Comparison of ENCODE assay signal across 8 cellular contexts in the genomic region with DNA sequence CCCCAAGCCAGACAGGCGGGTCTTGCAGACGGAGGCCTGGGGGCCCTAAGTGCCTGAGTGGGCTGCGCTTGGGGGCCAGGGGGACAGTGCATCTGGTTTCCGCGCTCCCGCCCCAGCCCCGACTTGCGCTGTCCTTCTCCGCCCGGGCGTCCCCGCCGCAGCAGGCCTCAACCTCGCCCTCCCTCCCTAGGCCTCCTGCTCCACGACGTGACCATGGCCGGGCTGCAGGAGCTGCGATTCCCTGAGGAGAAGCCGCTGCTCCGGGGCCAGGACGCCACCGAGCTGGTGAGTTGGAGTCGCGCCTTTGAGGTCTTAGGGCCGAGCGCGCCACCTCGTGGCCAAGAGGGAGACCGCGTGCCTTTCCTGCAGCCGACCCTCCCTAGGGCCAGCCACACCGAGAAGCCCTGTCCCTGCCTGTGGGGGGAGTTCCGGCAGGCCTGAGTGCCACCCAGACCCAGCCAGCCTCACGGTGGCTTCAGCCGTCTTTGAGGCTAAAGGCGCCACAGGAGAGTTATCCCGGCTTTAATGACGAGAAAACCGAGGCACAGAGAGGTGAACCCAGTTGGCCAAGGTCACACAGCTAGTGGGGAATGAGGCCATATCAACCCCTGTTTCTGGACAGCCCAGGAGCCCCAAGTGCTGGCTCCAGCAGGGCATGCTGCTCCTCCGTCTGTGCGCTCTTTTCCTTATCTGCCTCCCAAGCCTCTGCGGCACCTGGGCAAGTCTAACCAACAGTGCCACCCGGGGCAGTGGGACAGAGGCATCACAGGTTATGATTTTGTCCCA. TPM values are rescaled to one million over a fixed set of nuclear protein-coding genes. Genes with fewer than 3 reads are reported as not detected.
DNase-seq lines count a peak whose midpoint lies in the region; ATAC-seq, FAIRE-seq and TF ChIP-seq lines count a peak whose summit lies in the region.

No MANE protein-coding gene starts in this region.

- CTCF ChIA-PET in HepG2 (lab: Yijun Ruan, JAX; ENCODE audit: low intra/inter-chr PET ratio, low total read pairs): interaction anchor here (0.7 to 5.0 kb wide), 5 partner anchors 52 to 188 kb away, joined by 3 to 66 read pairs (median 12); no protein-coding TSS in a partner anchor

- intact Hi-C loops in HepG2 (cut with micrococcal nuclease; ENCODE audit: unreplicated experiment): loop anchor here (1.0 to 5.0 kb wide), 4 partner anchors 52 to 465 kb away; no protein-coding TSS in a partner anchor

- peak overlapping the region; percentile 38 for H3K4me2 ChIP-seq in HepG2 (ENCODE audit: low read depth, low read length)

- DNase-seq in NCI-H2196 (lab: John Stamatoyannopoulos, UW; ENCODE audit: unreplicated experiment) (peak; percentile 78), cerebellar cortex (ENCODE audit: low spot score) (peak; percentile 88), HepG2 (ENCODE audit: low spot score) (peak; percentile 71)
- DNase-seq in activated CD4-positive, alpha-beta T cell treated with anti-CD3 and anti-CD28 coated beads for 24 hours (ENCODE audit: low read depth in 2 of 2): peak; percentile 66 to 67
- DNase-seq in stimulated activated CD4-positive, alpha-beta T cell treated with anti-CD3 and anti-CD28 coated beads, Interleukin-4, amount 100 ng/mL, for 1 hour: peak; percentile 77

- peak; percentile 100 for TF ChIP-seq CTCF in HepG2 (CRISPR knock-in tag; IDR thresholded peaks at IDR 0.05)

- H3K9me3 ChIP-seq in HepG2 (ENCODE audit: low read length): no peaks in the 10 kb centered on the region

- H3K9ac ChIP-seq in HepG2 (ENCODE audit: insufficient read depth, low read depth, low read length): no peak overlapping the region

- FAIRE-seq in G401.6 (lab: Jason Lieb, UNC): peak; percentile 48
- FAIRE-seq in HepG2 (lab: Jason Lieb, UNC): peak; percentile 87

- H4K20me1 ChIP-seq in HepG2 (ENCODE audit: insufficient read depth, low read length): peaks cover 3% of the 10 kb centered on the region; the same call in 1 of the 2 replicates

- TF ChIP-seq RAD21 in HepG2 (CRISPR knock-in tag; IDR thresholded peaks at IDR 0.05): peak; percentile 99

- H3K27ac ChIP-seq in HepG2 (ENCODE audit: extremely low read length, insufficient read depth, low read length): no peak overlapping the region

- H3K79me2 ChIP-seq in HepG2 (ENCODE audit: insufficient read depth, low read length): no peaks in the 10 kb centered on the region

- TF ChIP-seq EP300 in HepG2 (IDR thresholded peaks at IDR 0.05; ENCODE audit: low read depth in 2 of 2, low read length in 2 of 2) (no peak), HepG2 (CRISPR knock-in tag; IDR thresholded peaks at IDR 0.05; ENCODE audit: borderline replicate concordance) (no peak; the same call in 1 of the 2 replicates)

- H3K4me1 ChIP-seq in HepG2 (ENCODE audit: insufficient read depth, low read length): no peaks in the 10 kb centered on the region

- H3K36me3 ChIP-seq in HepG2 (replicated peaks in 1 of 2; ENCODE audit: control insufficient read depth in 1 of 2, insufficient read depth in 2 of 2, low read length in 2 of 2): no peaks in the 10 kb centered on the region

- ATAC-seq in HG02798 (IDR thresholded peaks at IDR 0.05; ENCODE audit: poor library complexity, unreplicated experiment) (peak; percentile 84), HepG2 (peak; percentile 95), GM18870 (IDR thresholded peaks at IDR 0.05; ENCODE audit: unreplicated experiment) (no peak)

- POLR2A ChIA-PET in HepG2 (lab: Yijun Ruan, JAX): interaction anchor here (1.1 kb wide), 1 partner anchor 151 kb away, joined by 4 read pairs; no protein-coding TSS in a partner anchor

- no TSS peak for BruUV-seq in HepG2 (replicated peaks; lab: Mats Ljungman, UMichigan)

- no peak overlapping the region for H2AFZ ChIP-seq in HepG2 (ENCODE audit: low read length)

- no peak for TF ChIP-seq POLR2A in HepG2 (IDR thresholded peaks at IDR 0.05; ENCODE audit: insufficient read depth in 1 of 2, low read depth in 2 of 2, low read length in 2 of 2)

- no peak overlapping the region for H3K4me3 ChIP-seq in HepG2 (replicated peaks in 1 of 3; ENCODE audit: insufficient read depth in 1 of 3, low read depth in 2 of 3, low read length in 3 of 3)

- in situ Hi-C loops in HepG2 (cut with HindIII; ENCODE audit: extremely low pct_ligation_motif_present, low pct_unique_long_range_greater_than_20kb): loop anchor here (5.0 kb wide), 1 partner anchor 150 kb away; no protein-coding TSS in a partner anchor

- H3K27me3 ChIP-seq in HepG2 (ENCODE audit: control insufficient read depth in 1 of 2, insufficient read depth in 2 of 2, low read length in 2 of 2): peaks cover 2 to 14% of the 10 kb centered on the region in 2 experiments; a peak in 3 of 5 replicates

- 23% methylated on average over 33 of the region's 43 CpGs for WGBS in HepG2 (ENCODE audit: low lambda C conversion rate)

TF ChIP-seq in HepG2, 621 proteins besides CTCF, POLR2A, EP300 and RAD21 (continues in another document):
- no peak for TF ChIP-seq HIC2 (CRISPR knock-in tag; IDR thresholded peaks at IDR 0.05; ENCODE audit: low read depth)
- no peak for TF ChIP-seq ZNF619 (CRISPR knock-in tag; IDR thresholded peaks at IDR 0.05)
- peak; percentile 77; the same call in 1 of the 2 replicates for TF ChIP-seq ZBTB38 (CRISPR knock-in tag; IDR thresholded peaks at IDR 0.05)
- TF ChIP-seq RARA (CRISPR knock-in tag; IDR thresholded peaks at IDR 0.05): no peak
- no peak for TF ChIP-seq HMG20B (CRISPR knock-in tag; conservative IDR thresholded peaks at IDR 0.05)
- TF ChIP-seq TRIM24 (CRISPR knock-in tag; IDR thresholded peaks at IDR 0.05): no peak
- TF ChIP-seq ZNF879 (CRISPR knock-in tag; IDR thresholded peaks at IDR 0.05): no peak
- peak; percentile 73; the same call in 1 of the 2 replicates for TF ChIP-seq ZNF501 (CRISPR knock-in tag; IDR thresholded peaks at IDR 0.05)

RNA-seq across cellular contexts. Expression of gene NDRG4, which starts 12.2 kb away (rescaled TPM):
- total RNA-seq in HepG2 (2016; rRNA removed; fragmentation: Illumina TruSeq; extraction: Trizol): 1.6 and 1.7 TPM in 2 replicates
- 0.20 and 1.1 TPM in 2 replicates for total RNA-seq in HepG2 (2016; cell fraction: cytosol; rRNA removed; fragmentation: Illumina TruSeq; extraction: Trizol; ENCODE audit: low read depth)
- 1.5 and 2.0 TPM in 2 replicates for total RNA-seq in HepG2 (2016; cell fraction: insoluble cytoplasmic fraction; rRNA removed; fragmentation: Illumina TruSeq; extraction: Trizol)
- total RNA-seq in HepG2 (2016; cell fraction: membrane; rRNA removed; fragmentation: Illumina TruSeq; extraction: Trizol): 1.7 and 1.8 TPM in 2 replicates
- total RNA-seq in HepG2 (2016; cell fraction: nucleus; rRNA removed; fragmentation: Illumina TruSeq; extraction: Trizol): 1.6 and 2.2 TPM in 2 replicates
- polyA plus RNA-seq in HepG2 (2011; rRNA removed): 1.8 and 2.7 TPM in 2 replicates
- 1.8 and 2.5 TPM in 2 replicates for polyA plus RNA-seq in HepG2 (2011; cell fraction: cytosol; rRNA removed)
- polyA plus RNA-seq in HepG2 (2011; cell fraction: nucleus; rRNA removed): 17.0 and 17.7 TPM in 2 replicates
- 2.3 and 6.3 TPM in 2 replicates for polyA plus RNA-seq in HepG2 (2012)
- 0.41 and 0.49 TPM in 2 replicates for polyA plus RNA-seq in HepG2 (2016; cell fraction: cytosol; fragmentation: Illumina TruSeq; extraction: Trizol; ENCODE audit: low read depth)
- 0.75 and 2.0 TPM in 2 replicates for polyA plus RNA-seq in HepG2 (2016; cell fraction: insoluble cytoplasmic fraction; fragmentation: Illumina TruSeq; extraction: Trizol; ENCODE audit: low read depth)
- polyA plus RNA-seq in HepG2 (2016; cell fraction: membrane; fragmentation: Illumina TruSeq; extraction: Trizol; ENCODE audit: low read depth): 0.87 and 0.90 TPM in 2 replicates
- polyA plus RNA-seq in HepG2 (2016; cell fraction: nucleus; fragmentation: Illumina TruSeq; extraction: Trizol; ENCODE audit: insufficient read depth, low read depth): 2.5 TPM in 2 replicates
- polyA minus RNA-seq in HepG2 (2011; rRNA and poly(A)+ RNA removed; ENCODE audit: low replicate concordance): 0.07 and 9.4 TPM in 2 replicates
- polyA minus RNA-seq in HepG2 (2011; cell fraction: cytosol; rRNA and poly(A)+ RNA removed): 1.2 and 1.8 TPM in 2 replicates
- 3.3 and 6.0 TPM in 2 replicates for polyA minus RNA-seq in HepG2 (2011; cell fraction: nucleus; rRNA and poly(A)+ RNA removed)

RNA-seq across cellular contexts. Expression of gene SETD6, which starts 27.6 kb away (rescaled TPM):
- 17.4 and 25.7 TPM in 2 replicates for total RNA-seq in HepG2 (2016; rRNA removed; fragmentation: Illumina TruSeq; extraction: Trizol)
- 4.8 and 5.1 TPM in 2 replicates for total RNA-seq in HepG2 (2016; cell fraction: cytosol; rRNA removed; fragmentation: Illumina TruSeq; extraction: Trizol; ENCODE audit: low read depth)
- 17.1 and 29.4 TPM in 2 replicates for total RNA-seq in HepG2 (2016; cell fraction: insoluble cytoplasmic fraction; rRNA removed; fragmentation: Illumina TruSeq; extraction: Trizol)
- total RNA-seq in HepG2 (2016; cell fraction: membrane; rRNA removed; fragmentation: Illumina TruSeq; extraction: Trizol): 9.7 and 10.0 TPM in 2 replicates
- 32.2 and 34.9 TPM in 2 replicates for total RNA-seq in HepG2 (2016; cell fraction: nucleus; rRNA removed; fragmentation: Illumina TruSeq; extraction: Trizol)
- polyA plus RNA-seq in HepG2 (2011; rRNA removed): 24.0 and 25.9 TPM in 2 replicates
- 13.1 and 16.9 TPM in 2 replicates for polyA plus RNA-seq in HepG2 (2011; cell fraction: cytosol; rRNA removed)
- polyA plus RNA-seq in HepG2 (2011; cell fraction: nucleus; rRNA removed): 109 and 110 TPM in 2 replicates
- 25.0 and 25.7 TPM in 2 replicates for polyA plus RNA-seq in HepG2 (2012)
- polyA plus RNA-seq in HepG2 (2016; cell fraction: cytosol; fragmentation: Illumina TruSeq; extraction: Trizol; ENCODE audit: low read depth): 2.7 and 3.2 TPM in 2 replicates
- 13.8 and 15.8 TPM in 2 replicates for polyA plus RNA-seq in HepG2 (2016; cell fraction: insoluble cytoplasmic fraction; fragmentation: Illumina TruSeq; extraction: Trizol; ENCODE audit: low read depth)
- polyA plus RNA-seq in HepG2 (2016; cell fraction: membrane; fragmentation: Illumina TruSeq; extraction: Trizol; ENCODE audit: low read depth): 4.6 and 4.9 TPM in 2 replicates
- 74.9 and 78.9 TPM in 2 replicates for polyA plus RNA-seq in HepG2 (2016; cell fraction: nucleus; fragmentation: Illumina TruSeq; extraction: Trizol; ENCODE audit: insufficient read depth, low read depth)
- polyA minus RNA-seq in HepG2 (2011; rRNA and poly(A)+ RNA removed; ENCODE audit: low replicate concordance): 26.6 and 40.3 TPM in 2 replicates
- 11.5 and 12.7 TPM in 2 replicates for polyA minus RNA-seq in HepG2 (2011; cell fraction: cytosol; rRNA and poly(A)+ RNA removed)
- polyA minus RNA-seq in HepG2 (2011; cell fraction: nucleus; rRNA and poly(A)+ RNA removed): 48.7 and 56.2 TPM in 2 replicates
